ENCODE assay signal across 8 cellular contexts in the genomic region with DNA sequence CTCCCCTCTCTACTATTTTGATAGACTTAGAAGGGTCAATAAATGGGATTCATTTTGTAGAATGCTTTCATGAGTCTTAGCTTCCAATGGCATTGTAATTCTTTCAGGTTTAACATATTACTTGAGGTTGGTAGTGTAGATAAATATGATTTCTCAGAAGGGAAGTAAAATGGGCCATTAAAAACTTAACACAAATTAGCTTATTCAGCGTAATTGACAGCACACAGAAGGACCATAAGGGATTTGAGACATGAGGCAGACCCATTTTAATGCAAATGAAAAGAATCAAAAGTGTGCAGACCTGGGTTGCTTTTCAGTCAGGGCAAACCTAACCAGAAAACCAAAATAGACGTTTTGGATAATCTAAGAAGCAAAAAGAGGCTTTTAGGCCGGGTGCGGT.
"Had no signal": no experiment of that assay in that cellular context is flagged by ENCODE, and none has a peak within 500 bp of the region (broad histone marks: within the 10 kb centered on the region; RNA-seq: fewer than 3 reads in every experiment).

No MANE protein-coding gene starts in this region.

- H3K9ac ChIP-seq: KMS-11 had no signal

- H3K4me3 ChIP-seq: GM23338, HAP-1 had no signal

- H2AFZ ChIP-seq: GM23338 had no signal

- H3K36me3 ChIP-seq: HAP-1 had no signal

- H3K4me2 ChIP-seq: GM23338, KMS-11 had no signal

- H3K9me3 ChIP-seq: HAP-1 had no signal

- H3K4me1 ChIP-seq: HAP-1 had no signal

- H3K27ac ChIP-seq: HL-60, KMS-11 had no signal

- ATAC-seq: GM23338, HCT116 had no signal

- DNase-seq: H7, HFFc6, KBM-7 had no signal
